ENCODE assay signal across 8 cellular contexts in the genomic region with DNA sequence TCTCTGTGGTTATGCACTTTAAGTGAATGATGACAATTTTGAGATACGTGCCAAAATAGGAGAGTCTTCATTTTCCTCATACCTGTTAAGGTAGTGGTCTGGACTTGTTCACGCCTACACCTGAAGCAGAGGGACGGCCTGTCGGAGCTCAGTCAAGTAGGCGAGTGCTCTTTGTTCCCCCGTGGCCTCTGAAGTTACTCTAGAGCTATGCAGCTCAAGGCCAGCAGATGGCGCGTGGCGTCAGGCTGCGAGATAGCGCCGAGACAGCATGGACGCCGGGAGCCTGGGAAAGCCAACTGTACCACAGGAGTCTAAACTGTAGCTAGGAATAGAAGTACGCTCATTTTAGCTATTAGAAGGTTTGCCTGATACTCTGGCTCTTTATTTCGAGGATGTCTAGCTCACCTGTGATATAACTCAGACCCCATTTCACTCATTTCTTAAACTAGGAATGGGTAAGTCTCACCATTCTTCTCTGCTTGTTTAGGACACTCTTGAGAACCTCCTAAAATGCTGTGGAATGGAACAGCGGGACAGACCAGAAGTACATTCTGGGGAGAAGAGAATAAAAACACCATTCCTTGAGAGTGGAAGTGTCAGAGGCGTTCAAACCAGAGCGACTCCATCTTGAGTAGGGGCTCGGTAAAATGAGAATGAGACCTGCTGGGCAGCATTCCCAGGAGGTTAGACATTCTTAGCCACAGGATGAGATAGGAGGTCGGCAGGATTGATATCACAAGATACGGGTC.
DNase-seq lines count a peak whose midpoint lies in the region; ATAC-seq and TF ChIP-seq lines count a peak whose summit lies in the region.

No MANE protein-coding gene starts in this region.

- no TSS peak for BruUV-seq in A673 (replicated peaks; lab: Mats Ljungman, UMichigan)

- intact Hi-C loops in A673 (cut with micrococcal nuclease; ENCODE audit: unreplicated experiment): loop anchor here (1.0 to 10.0 kb wide), 6 partner anchors 120 to 530 kb away; partner anchors contain the start of gene HMGA2

- DNase-seq in A673 (ENCODE audit: low spot score) (peak; percentile 90), NCI-H2171 treated with DMSO at 0.1 percent for 48 hours (lab: John Stamatoyannopoulos, UW) (peak; percentile 57), caudate nucleus (lab: John Stamatoyannopoulos, UW) (peak in 57 of 61 donors; percentile 1 to 67 (median 24)), kidney glomerular epithelial cell (lab: John Stamatoyannopoulos, UW) (peak; percentile 56)
- DNase-seq in activated CD4-positive, CD25-positive, alpha-beta regulatory T cell (lab: John Stamatoyannopoulos, UW): peak in 3 of 4 experiments; percentile 9 to 40 (median 11)
- DNase-seq in stimulated activated CD4-positive, alpha-beta T cell treated with anti-CD3 and anti-CD28 coated beads, Interleukin-2, amount 100 ng/mL, for 48 hours: peak; percentile 65 to 73

- H3K4me1 ChIP-seq in A673 (ENCODE audit: insufficient read depth, low read length, poor library complexity, severe bottlenecking): peaks cover 14% of the 10 kb centered on the region

- H3K36me3 ChIP-seq in A673 (ENCODE audit: insufficient read depth, low read length, poor library complexity, severe bottlenecking): no peaks in the 10 kb centered on the region

- no peak overlapping the region for H3K27ac ChIP-seq in A673 (ENCODE audit: low read depth, low read length, poor library complexity, severe bottlenecking)
- H3K27ac ChIP-seq in caudate nucleus (ENCODE audit: low read depth, low read length): no peak overlapping the region

- POLR2A ChIA-PET in A673 (lab: Charles Lee; ENCODE audit: low non-redundant PET): no interaction called here

- CTCF ChIA-PET in A673 (lab: Charles Lee): interaction anchor here (0.6 to 1.2 kb wide), 12 partner anchors 20 to 550 kb away, joined by 3 to 7 read pairs (median 4); no protein-coding TSS in a partner anchor

- H3K4me3 ChIP-seq in A673 (ENCODE audit: low read depth, low read length, poor library complexity, severe bottlenecking): no peak overlapping the region

- no peaks in the 10 kb centered on the region for H3K9me3 ChIP-seq in A673 (ENCODE audit: low read depth, low read length, poor library complexity, severe bottlenecking)

- no peaks in the 10 kb centered on the region for H3K27me3 ChIP-seq in A673 (replicated peaks; ENCODE audit: insufficient read depth, low read depth, low read length, poor library complexity)

- ATAC-seq in GM18505 (IDR thresholded peaks at IDR 0.05; ENCODE audit: unreplicated experiment): peak; percentile 98
- ATAC-seq in HG02943 (IDR thresholded peaks at IDR 0.05; ENCODE audit: low read depth, unreplicated experiment): peak; percentile 98

- TF ChIP-seq POLR2A in GM18505 (IDR thresholded peaks at IDR 0.05; ENCODE audit: borderline replicate concordance, extremely low read depth, insufficient read depth, insufficient read length): no peak

- peak; percentile 98 for TF ChIP-seq CTCF in A673 (conservative IDR thresholded peaks at IDR 0.05; ENCODE audit: low read depth, low read length)

Comparison
In these comparisons a context has a peak if more than half of its experiments do, and no peak if none do; other contexts are left out.
1. DNase-seq: peak in every context shown above with its lines; median percentile 90 in A673; 69 in stimulated activated CD4-positive, alpha-beta T cell treated with anti-CD3 and anti-CD28 coated beads, Interleukin-2, amount 100 ng/mL, for 48 hours; 57 in NCI-H2171 treated with DMSO at 0.1 percent for 48 hours; 56 in kidney glomerular epithelial cell; 24 in caudate nucleus; 11 in activated CD4-positive, CD25-positive, alpha-beta regulatory T cell.